ENCODE assay signal across 15 cellular contexts in genomic region chr2:237595829-237596517, GRCh38. TPM values are rescaled to one million over a fixed set of nuclear protein-coding genes. Genes with fewer than 3 reads are reported as not detected.
"Had no signal": no experiment of that assay in that cellular context is flagged by ENCODE, and none has a peak within 500 bp of the region (broad histone marks: within the 10 kb centered on the region; RNA-seq: fewer than 3 reads in every experiment).

No MANE protein-coding gene starts in this region.

RNA-seq across cellular contexts. Expression of gene RAB17, which starts 5.4 kb away (rescaled TPM):
- total RNA-seq: activated naive CD4-positive, alpha-beta T cell treated with anti-CD3 and anti-CD28 coated beads for 36 hours; natural killer cell treated with Interleukin-12 subunit alpha and Interleukin-12 subunit beta and Interleukin-15 and Interleukin-18, amount 100 ng/mL, for 72 hours; vagina had no signal

RNA-seq across cellular contexts. Expression of gene PRLH, which starts 29.6 kb away (rescaled TPM):
- total RNA-seq: activated naive CD4-positive, alpha-beta T cell treated with anti-CD3 and anti-CD28 coated beads for 36 hours; activated naive CD8-positive, alpha-beta T cell treated with anti-CD3 and anti-CD28 coated beads for 36 hours; adrenal gland; aorta; esophagus squamous epithelium; kidney; left colon; lower leg skin; natural killer cell treated with Interleukin-12 subunit alpha and Interleukin-12 subunit beta and Interleukin-15 and Interleukin-18, amount 100 ng/mL, for 72 hours; osteoblast; progenitor cell of endocrine pancreas; renal cortical epithelial cell; smooth muscle cell; suprapubic skin; vagina had no signal
- polyA plus RNA-seq: adrenal gland, aorta, smooth muscle cell had no signal
